ENCODE assay signal across 7 cellular contexts in the genomic region with DNA sequence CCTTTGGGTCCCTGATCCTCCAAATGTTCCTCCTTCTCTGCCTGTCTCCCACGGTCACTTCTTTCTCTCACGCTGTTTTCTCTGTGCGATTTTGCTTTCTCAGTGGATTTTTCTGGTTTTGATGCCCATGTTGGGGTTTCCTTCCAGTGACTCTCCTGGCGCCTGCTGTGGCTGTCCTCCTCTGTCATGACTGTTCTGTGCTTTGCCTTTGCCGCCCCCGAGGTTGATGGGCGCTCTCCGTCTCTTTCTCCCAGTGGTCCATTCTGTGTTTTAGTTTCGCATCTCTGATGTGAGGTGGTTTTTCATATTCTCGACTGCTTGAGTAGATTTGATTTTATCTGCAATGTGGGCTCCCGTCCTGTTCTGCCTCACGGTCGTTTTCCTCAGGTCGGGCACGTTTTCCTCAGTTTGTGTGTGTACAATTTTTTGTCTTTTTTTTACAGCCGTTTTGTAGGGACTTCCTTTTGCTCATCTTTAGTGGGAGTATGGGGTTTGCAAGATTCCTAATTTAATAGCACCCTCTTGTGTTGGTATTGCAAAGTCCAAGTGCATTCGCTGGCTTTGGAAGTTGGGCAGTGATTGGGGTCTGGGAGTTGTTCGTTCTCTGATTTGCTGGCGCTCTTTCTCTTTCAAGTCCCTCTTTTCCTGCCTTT.
DNase-seq lines count a peak whose midpoint lies in the region; ATAC-seq, FAIRE-seq and TF ChIP-seq lines count a peak whose summit lies in the region.

No MANE protein-coding gene starts in this region.

- no CpG with 5 or more reads among the region's 19 CpGs for WGBS in iPS DF 6.9 (ENCODE audit: insufficient coverage, insufficient read length)
- WGBS in small intestine, 3 donors, result 40 to 41% (median 41%) methylated on average over 19 of the region's 19 CpGs

- H2AFZ ChIP-seq in GM23338, result no peak overlapping the region

- H3K79me2 ChIP-seq in GM23338 (replicated peaks; ENCODE audit: insufficient read depth), result peaks cover 21% of the 10 kb centered on the region

- peaks cover 10% of the 10 kb centered on the region; the same call in 2 of the 3 replicates for H3K4me1 Mint-ChIP-seq in GM23338

- peaks cover 6% of the 10 kb centered on the region for H3K9me3 Mint-ChIP-seq in GM23338

- in situ Hi-C loops in T47D (cut with HindIII; ENCODE audit: low pct_unique_long_range_greater_than_20kb, low sequenced_read_pairs), result no loop called here

- H3K4me3 Mint-ChIP-seq in GM23338, result no peak overlapping the region

- ATAC-seq in GM23338, result peak; percentile 85

- no peak overlapping the region for H3K27ac Mint-ChIP-seq in GM23338

- no peaks in the 10 kb centered on the region for H3F3A ChIP-seq in GM23338 (replicated peaks; ENCODE audit: low read depth)

- H3K9me3 ChIP-seq in iPS DF 6.9 (ENCODE audit: control insufficient read depth, insufficient read depth, low read length) (no peaks in the 10 kb centered on the region), small intestine (ENCODE audit: control insufficient read depth, low read depth) (no peaks in the 10 kb centered on the region)

- no peak for FAIRE-seq in small intestine (lab: Jason Lieb, UNC)

- peaks cover 9% of the 10 kb centered on the region for H3K27me3 Mint-ChIP-seq in GM23338 (ENCODE audit: insufficient read depth, low read depth, poor library complexity)

- H3K27ac ChIP-seq in GM23338 (ENCODE audit: low read depth), result no peak overlapping the region
- H3K27ac ChIP-seq in iPS DF 6.9 (ENCODE audit: low read length), result no peak overlapping the region
- no peak overlapping the region for H3K27ac ChIP-seq in small intestine (ENCODE audit: low read depth in 1 of 2, low read length in 1 of 2)

- no peak overlapping the region for H3K4me3 ChIP-seq in GM23338
- H3K4me3 ChIP-seq in iPS DF 6.9 (ENCODE audit: low read length), result no peak overlapping the region
- no peak overlapping the region for H3K4me3 ChIP-seq in small intestine (ENCODE audit: low read depth in 1 of 2, low read length in 2 of 2)

- no peaks in the 10 kb centered on the region for H3K9me2 ChIP-seq in GM23338 (ENCODE audit: insufficient read depth)

- DNase-seq in DMS53 (lab: John Stamatoyannopoulos, UW) (peak; percentile 72), GM23338 (ENCODE audit: low spot score) (peak; percentile 80), NOMO-1 (lab: John Stamatoyannopoulos, UW; ENCODE audit: unreplicated experiment in 2 of 2) (peak; percentile 58 to 65), T47D (ENCODE audit: low read depth in 1 of 2, low spot score in 1 of 2) (peak; percentile 61 to 77), iPS DF 6.9 (ENCODE audit: low read depth, low spot score) (peak; percentile 45), small intestine (peak; percentile 66), activated gamma-delta T cell (lab: John Stamatoyannopoulos, UW) (no peak)

- peaks cover 10% of the 10 kb centered on the region for H4K20me1 ChIP-seq in GM23338 (replicated peaks; ENCODE audit: insufficient read depth)

- H3K27me3 ChIP-seq in GM23338 (ENCODE audit: insufficient read depth), result no peaks in the 10 kb centered on the region
- no peaks in the 10 kb centered on the region for H3K27me3 ChIP-seq in iPS DF 6.9 (ENCODE audit: control insufficient read depth, insufficient read depth, low read length)
- no peaks in the 10 kb centered on the region for H3K27me3 ChIP-seq in small intestine (ENCODE audit: control insufficient read depth in 2 of 2, insufficient read depth in 2 of 2, low read length in 2 of 2)

- H3K4me1 ChIP-seq in GM23338 (ENCODE audit: insufficient read depth) (no peaks in the 10 kb centered on the region), iPS DF 6.9 (ENCODE audit: control insufficient read depth, insufficient read depth, low read length) (no peaks in the 10 kb centered on the region), small intestine (ENCODE audit: control insufficient read depth in 2 of 2, insufficient read depth in 1 of 2, low read depth in 1 of 2, low read length in 1 of 2) (peaks cover 0 to 4% of the 10 kb centered on the region in 2 donors)

- H3K36me3 ChIP-seq in GM23338 (ENCODE audit: insufficient read depth), result no peaks in the 10 kb centered on the region
- no peaks in the 10 kb centered on the region for H3K36me3 ChIP-seq in iPS DF 6.9 (ENCODE audit: control insufficient read depth, insufficient read depth, low read length)
- no peaks in the 10 kb centered on the region for H3K36me3 ChIP-seq in small intestine (ENCODE audit: control insufficient read depth in 2 of 2, insufficient read depth in 2 of 2, low read length in 2 of 2)

- peak; percentile 72 to 75 for TF ChIP-seq CTCF in GM23338 (conservative IDR thresholded peaks at IDR 0.05; ENCODE audit: low read depth in 2 of 2)

- H3K4me2 ChIP-seq in GM23338, result no peak overlapping the region

- no peaks in the 10 kb centered on the region for H3K36me3 Mint-ChIP-seq in GM23338 (ENCODE audit: low read depth)

TF ChIP-seq in GM23338, 12 proteins besides CTCF, POLR2A, EP300 and RAD21 (continues in another document):
- TF ChIP-seq JUNB (IDR thresholded peaks at IDR 0.05; ENCODE audit: unreplicated experiment) (no peak), POLR2AphosphoS5 (IDR thresholded peaks at IDR 0.05; ENCODE audit: low read depth) (no peak), ZNF331 (CRISPR knock-in tag; IDR thresholded peaks at IDR 0.05; ENCODE audit: low read depth) (no peak), ETS1 (IDR thresholded peaks at IDR 0.05) (no peak), CREB1 (CRISPR knock-in tag; IDR thresholded peaks at IDR 0.05; ENCODE audit: low read depth) (no peak), STAT1 (IDR thresholded peaks at IDR 0.05; ENCODE audit: unreplicated experiment) (no peak), ZNF114 (CRISPR knock-in tag; IDR thresholded peaks at IDR 0.05) (no peak)
- TF ChIP-seq, protein P1, sequence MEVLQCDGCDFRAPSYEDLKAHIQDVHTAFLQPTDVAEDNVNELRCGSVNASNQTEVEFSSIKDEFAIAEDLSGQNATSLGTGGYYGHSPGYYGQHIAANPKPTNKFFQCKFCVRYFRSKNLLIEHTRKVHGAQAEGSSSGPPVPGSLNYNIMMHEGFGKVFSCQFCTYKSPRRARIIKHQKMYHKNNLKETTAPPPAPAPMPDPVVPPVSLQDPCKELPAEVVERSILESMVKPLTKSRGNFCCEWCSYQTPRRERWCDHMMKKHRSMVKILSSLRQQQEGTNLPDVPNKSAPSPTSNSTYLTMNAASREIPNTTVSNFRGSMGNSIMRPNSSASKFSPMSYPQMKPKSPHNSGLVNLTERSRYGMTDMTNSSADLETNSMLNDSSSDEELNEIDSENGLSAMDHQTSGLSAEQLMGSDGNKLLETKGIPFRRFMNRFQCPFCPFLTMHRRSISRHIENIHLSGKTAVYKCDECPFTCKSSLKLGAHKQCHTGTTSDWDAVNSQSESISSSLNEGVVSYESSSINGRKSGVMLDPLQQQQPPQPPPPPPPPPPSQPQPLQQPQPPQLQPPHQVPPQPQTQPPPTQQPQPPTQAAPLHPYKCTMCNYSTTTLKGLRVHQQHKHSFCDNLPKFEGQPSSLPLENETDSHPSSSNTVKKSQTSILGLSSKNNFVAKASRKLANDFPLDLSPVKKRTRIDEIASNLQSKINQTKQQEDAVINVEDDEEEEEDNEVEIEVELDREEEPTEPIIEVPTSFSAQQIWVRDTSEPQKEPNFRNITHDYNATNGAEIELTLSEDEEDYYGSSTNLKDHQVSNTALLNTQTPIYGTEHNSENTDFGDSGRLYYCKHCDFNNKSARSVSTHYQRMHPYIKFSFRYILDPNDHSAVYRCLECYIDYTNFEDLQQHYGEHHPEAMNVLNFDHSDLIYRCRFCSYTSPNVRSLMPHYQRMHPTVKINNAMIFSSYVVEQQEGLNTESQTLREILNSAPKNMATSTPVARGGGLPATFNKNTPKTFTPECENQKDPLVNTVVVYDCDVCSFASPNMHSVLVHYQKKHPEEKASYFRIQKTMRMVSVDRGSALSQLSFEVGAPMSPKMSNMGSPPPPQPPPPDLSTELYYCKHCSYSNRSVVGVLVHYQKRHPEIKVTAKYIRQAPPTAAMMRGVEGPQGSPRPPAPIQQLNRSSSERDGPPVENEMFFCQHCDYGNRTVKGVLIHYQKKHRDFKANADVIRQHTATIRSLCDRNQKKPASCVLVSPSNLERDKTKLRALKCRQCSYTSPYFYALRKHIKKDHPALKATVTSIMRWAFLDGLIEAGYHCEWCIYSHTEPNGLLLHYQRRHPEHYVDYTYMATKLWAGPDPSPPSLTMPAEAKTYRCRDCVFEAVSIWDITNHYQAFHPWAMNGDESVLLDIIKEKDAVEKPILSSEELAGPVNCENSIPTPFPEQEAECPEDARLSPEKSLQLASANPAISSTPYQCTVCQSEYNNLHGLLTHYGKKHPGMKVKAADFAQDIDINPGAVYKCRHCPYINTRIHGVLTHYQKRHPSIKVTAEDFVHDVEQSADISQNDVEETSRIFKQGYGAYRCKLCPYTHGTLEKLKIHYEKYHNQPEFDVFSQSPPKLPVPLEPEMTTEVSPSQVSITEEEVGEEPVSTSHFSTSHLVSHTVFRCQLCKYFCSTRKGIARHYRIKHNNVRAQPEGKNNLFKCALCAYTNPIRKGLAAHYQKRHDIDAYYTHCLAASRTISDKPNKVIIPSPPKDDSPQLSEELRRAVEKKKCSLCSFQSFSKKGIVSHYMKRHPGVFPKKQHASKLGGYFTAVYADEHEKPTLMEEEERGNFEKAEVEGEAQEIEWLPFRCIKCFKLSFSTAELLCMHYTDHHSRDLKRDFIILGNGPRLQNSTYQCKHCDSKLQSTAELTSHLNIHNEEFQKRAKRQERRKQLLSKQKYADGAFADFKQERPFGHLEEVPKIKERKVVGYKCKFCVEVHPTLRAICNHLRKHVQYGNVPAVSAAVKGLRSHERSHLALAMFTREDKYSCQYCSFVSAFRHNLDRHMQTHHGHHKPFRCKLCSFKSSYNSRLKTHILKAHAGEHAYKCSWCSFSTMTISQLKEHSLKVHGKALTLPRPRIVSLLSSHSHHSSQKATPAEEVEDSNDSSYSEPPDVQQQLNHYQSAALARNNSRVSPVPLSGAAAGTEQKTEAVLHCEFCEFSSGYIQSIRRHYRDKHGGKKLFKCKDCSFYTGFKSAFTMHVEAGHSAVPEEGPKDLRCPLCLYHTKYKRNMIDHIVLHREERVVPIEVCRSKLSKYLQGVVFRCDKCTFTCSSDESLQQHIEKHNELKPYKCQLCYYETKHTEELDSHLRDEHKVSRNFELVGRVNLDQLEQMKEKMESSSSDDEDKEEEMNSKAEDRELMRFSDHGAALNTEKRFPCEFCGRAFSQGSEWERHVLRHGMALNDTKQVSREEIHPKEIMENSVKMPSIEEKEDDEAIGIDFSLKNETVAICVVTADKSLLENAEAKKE (CRISPR knock-in tag; IDR thresholded peaks at IDR 0.05), result no peak
